Comparison of ENCODE assay signal across 8 cellular contexts in the genomic region with DNA sequence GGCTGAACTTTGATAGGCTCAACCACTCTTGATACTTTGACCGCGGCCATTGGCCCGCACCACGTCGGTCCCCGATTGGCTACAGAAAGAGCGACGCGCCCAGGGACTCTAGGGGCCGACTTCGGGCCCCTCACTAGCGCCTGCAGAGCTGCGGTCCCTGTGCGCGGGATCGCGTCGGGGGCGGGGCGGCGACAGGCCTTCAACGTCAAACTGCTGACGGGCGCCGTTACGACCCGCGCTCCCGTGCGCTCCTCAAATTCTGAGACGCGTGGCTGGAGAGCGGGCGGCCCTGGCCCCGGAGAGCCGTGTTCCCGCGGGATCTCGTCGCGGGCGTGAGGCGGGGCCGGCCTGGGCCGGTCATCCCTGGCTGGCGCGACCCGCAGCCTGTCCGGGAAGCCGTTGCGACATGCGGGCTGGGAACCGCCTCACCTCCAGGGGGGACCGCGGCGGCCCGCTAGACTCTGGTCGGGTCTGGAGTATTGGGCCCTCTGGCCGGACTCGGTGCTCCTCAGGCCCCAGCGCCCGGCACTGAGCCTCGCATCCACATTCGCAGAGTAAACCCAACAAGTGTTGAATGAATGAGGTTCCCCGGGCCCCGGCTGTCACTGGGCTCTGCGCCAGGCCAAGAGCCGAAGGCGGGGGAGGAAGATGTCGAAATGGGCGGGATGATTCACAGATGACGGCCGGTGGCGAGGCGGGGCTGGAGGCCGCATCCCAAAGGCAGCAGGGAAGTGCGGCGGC. TPM values are rescaled to one million over a fixed set of nuclear protein-coding genes. Genes with fewer than 3 reads are reported as not detected.
DNase-seq lines count a peak whose midpoint lies in the region; ATAC-seq, FAIRE-seq and TF ChIP-seq lines count a peak whose summit lies in the region.

No MANE protein-coding gene starts in this region.

- H3K27me3 Mint-ChIP-seq in activated T-helper 1 cell treated with anti-CD3 and anti-CD28 coated beads, Interleukin-12 subunit alpha, Interleukin-12 subunit beta, Interleukin-2, Interleukin-4 antibody, amounts not matched to agents 30 ng/mL and 10 ng/mL and 1 ng/mL, durations not matched to agents 14 hours and 24 hours and 36 hours (ENCODE audit: insufficient read depth), result no peaks in the 10 kb centered on the region
- no peaks in the 10 kb centered on the region for H3K27me3 Mint-ChIP-seq in naive thymus-derived CD4-positive, alpha-beta T cell
- H3K27me3 Mint-ChIP-seq in stimulated activated memory B cell treated with anti-CD40 and anti-IgM and Interleukin-4, amounts not matched to agents 10 μg/mL and 1 μg/mL and 100 μg/mL, for 72 hours, result no peaks in the 10 kb centered on the region

- FAIRE-seq in RCC 7860 (lab: Jason Lieb, UNC), result peak; percentile 55

- peak; percentile 30; the same call in 1 of the 2 replicates for TF ChIP-seq EP300 in Ishikawa (IDR thresholded peaks at IDR 0.05; ENCODE audit: borderline replicate concordance)

- DNase-seq in DMS 273 treated with DMSO at 0.1 percent for 48 hours (lab: John Stamatoyannopoulos, UW) (peak; percentile 72), RCC 7860 (ENCODE audit: low spot score) (peak; percentile 85), fibroblast of gingiva (ENCODE audit: low read depth) (peak; percentile 96)
- DNase-seq in activated T-helper 1 cell treated with anti-CD3 and anti-CD28 coated beads, Interleukin-12 subunit alpha, Interleukin-12 subunit beta, Interleukin-2, Interleukin-4 antibody, amounts not matched to agents 30 ng/mL and 10 ng/mL and 1 ng/mL, durations not matched to agents 14 hours and 24 hours and 36 hours (ENCODE audit: low spot score), result peak; percentile 91
- peak in 7 of 9 donors; percentile 66 to 86 (median 73) for DNase-seq in naive thymus-derived CD4-positive, alpha-beta T cell

- H3K36me3 ChIP-seq in naive thymus-derived CD4-positive, alpha-beta T cell (ENCODE audit: control insufficient read depth in 2 of 3, insufficient read depth in 3 of 3, low read length in 3 of 3), result peaks cover 0 to 3% (median 0%) of the 10 kb centered on the region in 3 experiments

- intact Hi-C loops in activated T-helper 1 cell treated with anti-CD3 and anti-CD28 coated beads, Interleukin-12 subunit alpha, Interleukin-12 subunit beta, Interleukin-2, Interleukin-4 antibody, amounts not matched to agents 30 ng/mL and 10 ng/mL and 1 ng/mL, durations not matched to agents 14 hours and 24 hours and 36 hours (cut with micrococcal nuclease), result loop anchor here (1.0 to 10.0 kb wide), 6 partner anchors 38 to 1980 kb away; partner anchors contain the start of genes COX15, CUTC, ENTPD7 and GOT1
- intact Hi-C loops in naive thymus-derived CD4-positive, alpha-beta T cell (cut with micrococcal nuclease), result loop anchor here (1.0 to 10.0 kb wide), 12 partner anchors 9 to 1980 kb away; partner anchors contain the start of genes BTRC (in 2 of the 2), COX15 (in 2 of the 2), CUTC (in 2 of the 2) and DNMBP (in 2 of the 2)

- CTCF ChIA-PET in naive thymus-derived CD4-positive, alpha-beta T cell (lab: Charles Lee), result interaction anchor here (1.6 kb wide), 1 partner anchor 9 kb away, joined by 8 read pairs; no protein-coding TSS in a partner anchor

- peak overlapping the region; percentile 80 for H3K4me3 Mint-ChIP-seq in activated T-helper 1 cell treated with anti-CD3 and anti-CD28 coated beads, Interleukin-12 subunit alpha, Interleukin-12 subunit beta, Interleukin-2, Interleukin-4 antibody, amounts not matched to agents 30 ng/mL and 10 ng/mL and 1 ng/mL, durations not matched to agents 14 hours and 24 hours and 36 hours
- H3K4me3 Mint-ChIP-seq in naive thymus-derived CD4-positive, alpha-beta T cell, result peak overlapping the region; percentile 83 to 93 (median 88)
- peak overlapping the region; percentile 86 for H3K4me3 Mint-ChIP-seq in stimulated activated memory B cell treated with anti-CD40 and anti-IgM and Interleukin-4, amounts not matched to agents 10 μg/mL and 1 μg/mL and 100 μg/mL, for 72 hours

- POLR2A ChIA-PET in naive thymus-derived CD4-positive, alpha-beta T cell (lab: Charles Lee), result interaction anchor here (0.6 to 2.7 kb wide), 7 partner anchors 38 to 1153 kb away, joined by 3 to 17 read pairs (median 10); partner anchors contain the start of genes COX15, CUTC, ENTPD7 and GOT1

- ATAC-seq in GM21529 (IDR thresholded peaks at IDR 0.05; ENCODE audit: unreplicated experiment), result peak; percentile 82
- peak; percentile 89 for ATAC-seq in naive thymus-derived CD4-positive, alpha-beta T cell
- peak; percentile 96 for ATAC-seq in stimulated activated memory B cell treated with anti-CD40 and anti-IgM and Interleukin-4, amounts not matched to agents 10 μg/mL and 1 μg/mL and 100 μg/mL, for 72 hours

- H3K36me3 Mint-ChIP-seq in activated T-helper 1 cell treated with anti-CD3 and anti-CD28 coated beads, Interleukin-12 subunit alpha, Interleukin-12 subunit beta, Interleukin-2, Interleukin-4 antibody, amounts not matched to agents 30 ng/mL and 10 ng/mL and 1 ng/mL, durations not matched to agents 14 hours and 24 hours and 36 hours (ENCODE audit: low read depth), result peaks cover 14% of the 10 kb centered on the region
- H3K36me3 Mint-ChIP-seq in naive thymus-derived CD4-positive, alpha-beta T cell, result peaks cover 0 to 11% (median 0%) of the 10 kb centered on the region in 5 donors
- H3K36me3 Mint-ChIP-seq in stimulated activated memory B cell treated with anti-CD40 and anti-IgM and Interleukin-4, amounts not matched to agents 10 μg/mL and 1 μg/mL and 100 μg/mL, for 72 hours, result no peaks in the 10 kb centered on the region

- peak overlapping the region; percentile 97 for H3K27ac Mint-ChIP-seq in activated T-helper 1 cell treated with anti-CD3 and anti-CD28 coated beads, Interleukin-12 subunit alpha, Interleukin-12 subunit beta, Interleukin-2, Interleukin-4 antibody, amounts not matched to agents 30 ng/mL and 10 ng/mL and 1 ng/mL, durations not matched to agents 14 hours and 24 hours and 36 hours
- peak overlapping the region; percentile 75 to 98 (median 94) for H3K27ac Mint-ChIP-seq in naive thymus-derived CD4-positive, alpha-beta T cell
- H3K27ac Mint-ChIP-seq in stimulated activated memory B cell treated with anti-CD40 and anti-IgM and Interleukin-4, amounts not matched to agents 10 μg/mL and 1 μg/mL and 100 μg/mL, for 72 hours, result peak overlapping the region; percentile 95

- peak overlapping the region; percentile 99 for H3K27ac ChIP-seq in naive thymus-derived CD4-positive, alpha-beta T cell (ENCODE audit: low read depth, low read length)

- peaks cover 39% of the 10 kb centered on the region for H3K4me1 Mint-ChIP-seq in activated T-helper 1 cell treated with anti-CD3 and anti-CD28 coated beads, Interleukin-12 subunit alpha, Interleukin-12 subunit beta, Interleukin-2, Interleukin-4 antibody, amounts not matched to agents 30 ng/mL and 10 ng/mL and 1 ng/mL, durations not matched to agents 14 hours and 24 hours and 36 hours (ENCODE audit: low read depth)
- peaks cover 27 to 53% (median 45%) of the 10 kb centered on the region in 7 donors for H3K4me1 Mint-ChIP-seq in naive thymus-derived CD4-positive, alpha-beta T cell
- peaks cover 37% of the 10 kb centered on the region for H3K4me1 Mint-ChIP-seq in stimulated activated memory B cell treated with anti-CD40 and anti-IgM and Interleukin-4, amounts not matched to agents 10 μg/mL and 1 μg/mL and 100 μg/mL, for 72 hours

- H3K9me3 Mint-ChIP-seq in activated T-helper 1 cell treated with anti-CD3 and anti-CD28 coated beads, Interleukin-12 subunit alpha, Interleukin-12 subunit beta, Interleukin-2, Interleukin-4 antibody, amounts not matched to agents 30 ng/mL and 10 ng/mL and 1 ng/mL, durations not matched to agents 14 hours and 24 hours and 36 hours, result no peaks in the 10 kb centered on the region
- no peaks in the 10 kb centered on the region for H3K9me3 Mint-ChIP-seq in naive thymus-derived CD4-positive, alpha-beta T cell
- H3K9me3 Mint-ChIP-seq in stimulated activated memory B cell treated with anti-CD40 and anti-IgM and Interleukin-4, amounts not matched to agents 10 μg/mL and 1 μg/mL and 100 μg/mL, for 72 hours, result no peaks in the 10 kb centered on the region

- no peaks in the 10 kb centered on the region for H3K9me3 ChIP-seq in naive thymus-derived CD4-positive, alpha-beta T cell (ENCODE audit: control insufficient read depth in 2 of 3, low read length in 3 of 3)

- peaks cover 20 to 29% of the 10 kb centered on the region in 2 donors for H3K4me1 ChIP-seq in naive thymus-derived CD4-positive, alpha-beta T cell (ENCODE audit: control insufficient read depth in 2 of 2, insufficient read depth in 2 of 2, low read length in 2 of 2)

- H3K4me3 ChIP-seq in naive thymus-derived CD4-positive, alpha-beta T cell (ENCODE audit: low read length), result peak overlapping the region; percentile 85

- no peaks in the 10 kb centered on the region for H3K27me3 ChIP-seq in naive thymus-derived CD4-positive, alpha-beta T cell (ENCODE audit: control insufficient read depth in 2 of 2, insufficient read depth in 2 of 2, low read length in 2 of 2)

- no peak; the same call in 1 of the 2 replicates for TF ChIP-seq RAD21 in Ishikawa (IDR thresholded peaks at IDR 0.05; ENCODE audit: low read depth)

TF ChIP-seq in Ishikawa, 13 proteins besides CTCF, POLR2A, EP300 and RAD21 (continues in another document):
- TF ChIP-seq TAF1 (IDR thresholded peaks at IDR 0.05; ENCODE audit: low read depth) (peak; percentile 79), FOXM1 (IDR thresholded peaks at IDR 0.05; ENCODE audit: borderline replicate concordance, low read depth) (peak; percentile 53; the same call in 1 of the 2 replicates), EGR1 (IDR thresholded peaks at IDR 0.05) (peak; percentile 90), MAX (IDR thresholded peaks at IDR 0.05) (peak; percentile 98), CEBPB (IDR thresholded peaks at IDR 0.05) (peak; percentile 80)

RNA-seq across cellular contexts. Expression of gene SLC25A28, which starts 0.6 kb away (rescaled TPM):
- 53.3 and 62.3 TPM in 2 replicates for total RNA-seq in activated T-helper 1 cell treated with anti-CD3 and anti-CD28 coated beads, Interleukin-12 subunit alpha, Interleukin-12 subunit beta, Interleukin-2, Interleukin-4 antibody, amounts not matched to agents 30 ng/mL and 10 ng/mL and 1 ng/mL, durations not matched to agents 14 hours and 24 hours and 36 hours
- total RNA-seq in naive thymus-derived CD4-positive, alpha-beta T cell, result 100 to 1,000 TPM in 1 of 5 experiments, 10 to 100 TPM in 4; 66.0 to 101 (median 90.4) TPM
- 10 to 100 TPM; 21.3 to 37.2 TPM for polyA plus RNA-seq in naive thymus-derived CD4-positive, alpha-beta T cell

RNA-seq across cellular contexts. Expression of gene ENTPD7, which starts 38.4 kb away (rescaled TPM):
- total RNA-seq in activated T-helper 1 cell treated with anti-CD3 and anti-CD28 coated beads, Interleukin-12 subunit alpha, Interleukin-12 subunit beta, Interleukin-2, Interleukin-4 antibody, amounts not matched to agents 30 ng/mL and 10 ng/mL and 1 ng/mL, durations not matched to agents 14 hours and 24 hours and 36 hours, result 11.0 and 11.1 TPM in 2 replicates
- 1 to 10 TPM; 2.5 to 6.6 (median 3.4) TPM for total RNA-seq in naive thymus-derived CD4-positive, alpha-beta T cell
- 1 to 10 TPM in 1 of 2 donors, under 1 TPM in 1; 0.47 to 1.7 TPM for polyA plus RNA-seq in naive thymus-derived CD4-positive, alpha-beta T cell

Comparison
In these comparisons a context has a peak if more than half of its experiments do, and no peak if none do; other contexts are left out.
1. Peak in every context shown above with its lines: DNase-seq, ATAC-seq, H3K4me3 ChIP-seq and H3K27ac ChIP-seq.